22 cellular contexts compared by ENCODE assay signal in genomic region chr2:16441431-16441830, GRCh38.
DNase-seq lines count a peak whose midpoint lies in the region; ATAC-seq, FAIRE-seq and TF ChIP-seq lines count a peak whose summit lies in the region.
"Had no signal": no experiment of that assay in that cellular context is flagged by ENCODE, and none has a peak within 500 bp of the region (broad histone marks: within the 10 kb centered on the region; RNA-seq: fewer than 3 reads in every experiment).

No MANE protein-coding gene starts in this region.

- ATAC-seq in HG03039 (IDR thresholded peaks at IDR 0.05; ENCODE audit: unreplicated experiment), result no peak
- ATAC-seq: HCT116 had no signal

- TF ChIP-seq CTCF in GM13977 (IDR thresholded peaks at IDR 0.05; ENCODE audit: extremely low read depth, insufficient read depth, missing control alignments), result no peak

- DNase-seq in ELF-1 (ENCODE audit: low read depth, low spot score) (peak; percentile 62), astrocyte of the hippocampus (ENCODE audit: low read depth, low spot score) (peak; percentile 5), islet precursor cell (peak; percentile 85), urothelium cell line (ENCODE audit: low spot score) (peak; percentile 13), GM13977 (ENCODE audit: low spot score) (no peak)
- DNase-seq in activated naive CD4-positive, alpha-beta T cell treated with anti-CD3 and anti-CD28 coated beads, Interleukin-2, amount 50 U/mL, for 16 hours, result no peak
- DNase-seq: CD4-positive, CD25-positive, alpha-beta regulatory T cell; DMS53; GF-D8; GOT3; NCI-H1092 treated with DMSO at 0.1 percent for 48 hours; NCI-H1436 treated with DMSO at 0.1 percent for 48 hours; NCI-H1930; NCI-H2107; NCI-H446; NCI-H524 treated with DMSO at 0.1 percent for 48 hours; NCI-H774; SK-N-SH had no signal

- FAIRE-seq in urothelium cell line (lab: Jason Lieb, UNC), result peak; percentile 30
- FAIRE-seq: GM12891, RCC 7860 had no signal

- in situ Hi-C loops in GM13977 (cut with MboI; ENCODE audit: low pct_unique_long_range_greater_than_20kb, low sequenced_read_pairs, unreplicated experiment), result no loop called here

Comparison
In these comparisons a context has a peak if more than half of its experiments do, and no peak if none do; other contexts are left out.
1. DNase-seq: peak in ELF-1 (single experiment), astrocyte of the hippocampus (single experiment), islet precursor cell (single experiment) and urothelium cell line (single experiment); none in activated naive CD4-positive, alpha-beta T cell treated with anti-CD3 and anti-CD28 coated beads, Interleukin-2, amount 50 U/mL, for 16 hours (single experiment) and GM13977 (single experiment).